In the genomic region with DNA sequence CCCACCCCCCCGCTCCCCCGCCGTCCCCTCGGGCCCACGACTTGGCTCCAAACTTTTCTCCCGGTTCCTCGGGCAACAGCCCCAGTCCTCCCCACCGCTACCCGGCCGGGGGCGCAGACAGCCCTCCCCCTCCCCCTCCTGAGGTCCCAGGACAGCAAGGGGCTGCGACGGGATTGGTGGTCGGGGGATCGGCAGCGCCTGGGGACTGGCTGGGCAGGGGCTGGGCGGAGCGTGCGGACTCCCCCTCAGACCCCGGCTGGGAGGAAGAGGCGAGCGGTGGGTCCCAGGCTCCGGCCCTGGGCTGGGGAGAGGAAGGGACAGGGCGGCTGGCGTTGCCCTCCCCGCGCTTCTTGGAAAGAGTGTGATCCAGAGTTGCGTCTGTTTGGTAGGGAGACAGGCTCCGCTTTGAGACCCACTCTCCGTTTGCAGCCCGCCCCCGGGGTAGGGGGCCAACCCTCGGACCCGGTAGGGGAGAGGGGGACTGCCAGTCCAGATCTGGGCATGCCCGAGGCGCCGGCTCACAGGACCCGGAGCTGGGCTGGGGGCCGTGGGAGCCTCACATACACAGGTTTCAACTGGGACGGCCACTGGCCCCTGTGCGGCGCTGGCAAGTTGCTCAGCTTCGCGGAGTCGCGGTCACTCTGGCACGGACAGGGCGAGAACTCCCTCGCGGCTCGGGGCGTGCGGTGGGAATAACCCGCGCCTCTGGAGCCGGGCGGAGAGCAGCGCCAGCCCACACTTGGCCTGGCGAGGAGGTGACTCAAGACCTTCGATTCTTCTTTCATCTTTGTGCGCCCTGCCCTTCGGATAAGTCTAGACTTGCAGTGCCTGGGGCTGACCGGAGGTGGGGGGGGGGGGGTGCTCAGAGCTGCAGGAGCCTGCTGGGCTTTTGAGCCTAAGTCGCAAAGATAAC, we compare ENCODE assay signal across 8 cellular contexts. TPM values are rescaled to one million over a fixed set of nuclear protein-coding genes. Genes with fewer than 3 reads are reported as not detected.
A peak's percentile ranks its signal among the peaks of the same experiment; 100 is the strongest.
DNase-seq lines count a peak whose midpoint lies in the region; ATAC-seq lines count a peak whose summit lies in the region.

No MANE protein-coding gene starts in this region.

- peaks cover 22% of the 10 kb centered on the region for H3K4me1 Mint-ChIP-seq in T-helper 2 cell treated with Interferon-gamma antibody and Interleukin-4, amounts not matched to agents 5 μg/mL and 100 μg/mL, for 36 hours (ENCODE audit: low read depth)
- peaks cover 5 to 9% (median 9%) of the 10 kb centered on the region in 4 donors for H3K4me1 Mint-ChIP-seq in naive thymus-derived CD8-positive, alpha-beta T cell

- DNase-seq in T-helper 2 cell treated with Interferon-gamma antibody and Interleukin-4, amounts not matched to agents 5 μg/mL and 100 μg/mL, for 36 hours (ENCODE audit: low spot score): no peak
- DNase-seq in T-helper 2 cell (no peak), SJSA1 (ENCODE audit: low read depth in 1 of 2, low spot score in 2 of 2) (peak; percentile 49 to 64), NCI-H774 (lab: John Stamatoyannopoulos, UW) (no peak)
- DNase-seq in naive thymus-derived CD8-positive, alpha-beta T cell: no peak

- peaks cover 3% of the 10 kb centered on the region; the same call in 1 of the 2 replicates for H3K36me3 ChIP-seq in SJSA1
- H3K36me3 ChIP-seq in esophagus (ENCODE audit: control insufficient read depth in 2 of 2, insufficient read depth in 2 of 2, low read length in 1 of 2): peaks cover 0 to 4% of the 10 kb centered on the region in 2 donors

- peaks cover 17% of the 10 kb centered on the region for H3K27me3 Mint-ChIP-seq in T-helper 2 cell treated with Interferon-gamma antibody and Interleukin-4, amounts not matched to agents 5 μg/mL and 100 μg/mL, for 36 hours (ENCODE audit: low read depth)
- peaks cover 13 to 36% (median 30%) of the 10 kb centered on the region in 5 donors for H3K27me3 Mint-ChIP-seq in naive thymus-derived CD8-positive, alpha-beta T cell

- WGBS in esophagus, 2 donors: 2 to 3% methylated on average over 60 to 64 of the region's 64 CpGs

- H3K4me3 ChIP-seq in SJSA1: peak overlapping the region; percentile 87
- H3K4me3 ChIP-seq in esophagus (ENCODE audit: low read depth in 1 of 2, low read length in 2 of 2): peak overlapping the region; percentile 89 to 94

- peak overlapping the region; percentile 30 for H3K4me3 Mint-ChIP-seq in T-helper 2 cell treated with Interferon-gamma antibody and Interleukin-4, amounts not matched to agents 5 μg/mL and 100 μg/mL, for 36 hours
- H3K4me3 Mint-ChIP-seq in naive thymus-derived CD8-positive, alpha-beta T cell: peak overlapping the region in 7 of 10 donors; percentile 8 to 74 (median 45)

- H3K27ac Mint-ChIP-seq in T-helper 2 cell treated with Interferon-gamma antibody and Interleukin-4, amounts not matched to agents 5 μg/mL and 100 μg/mL, for 36 hours: no peak overlapping the region
- no peak overlapping the region for H3K27ac Mint-ChIP-seq in naive thymus-derived CD8-positive, alpha-beta T cell

- H3K27ac ChIP-seq in SJSA1 (peak overlapping the region; percentile 39), esophagus (ENCODE audit: low read depth in 2 of 2, low read length in 1 of 2) (peak overlapping the region; percentile 95 to 97)

- H3K9me3 ChIP-seq in SJSA1 (replicated peaks): no peaks in the 10 kb centered on the region
- H3K9me3 ChIP-seq in esophagus (ENCODE audit: control insufficient read depth in 2 of 2, insufficient read depth in 1 of 2, low read depth in 1 of 2, low read length in 1 of 2): no peaks in the 10 kb centered on the region

- POLR2A ChIA-PET in naive thymus-derived CD8-positive, alpha-beta T cell (lab: Charles Lee): no interaction called here

- no peaks in the 10 kb centered on the region for H3K27me3 ChIP-seq in SJSA1 (replicated peaks)
- H3K27me3 ChIP-seq in esophagus (ENCODE audit: control insufficient read depth in 1 of 2, insufficient read depth in 2 of 2, low read length in 2 of 2): no peaks in the 10 kb centered on the region

- no peaks in the 10 kb centered on the region for H3K9me3 Mint-ChIP-seq in T-helper 2 cell treated with Interferon-gamma antibody and Interleukin-4, amounts not matched to agents 5 μg/mL and 100 μg/mL, for 36 hours
- no peaks in the 10 kb centered on the region for H3K9me3 Mint-ChIP-seq in naive thymus-derived CD8-positive, alpha-beta T cell

- no peaks in the 10 kb centered on the region for H3K36me3 Mint-ChIP-seq in T-helper 2 cell treated with Interferon-gamma antibody and Interleukin-4, amounts not matched to agents 5 μg/mL and 100 μg/mL, for 36 hours (ENCODE audit: low read depth)
- H3K36me3 Mint-ChIP-seq in naive thymus-derived CD8-positive, alpha-beta T cell: no peaks in the 10 kb centered on the region

- no peak for ATAC-seq in naive thymus-derived CD8-positive, alpha-beta T cell
- ATAC-seq in HG02678 (IDR thresholded peaks at IDR 0.05; ENCODE audit: unreplicated experiment) (no peak), HG02852 (IDR thresholded peaks at IDR 0.05; ENCODE audit: unreplicated experiment) (no peak)

- H3K4me1 ChIP-seq in SJSA1 (replicated peaks) (peaks cover 20% of the 10 kb centered on the region), esophagus (ENCODE audit: control insufficient read depth in 2 of 2, insufficient read depth in 2 of 2, low read length in 1 of 2) (peaks cover 5 to 46% of the 10 kb centered on the region in 2 donors)

RNA-seq across cellular contexts. Expression of a gene that starts 1.0 kb away (rescaled TPM):
- 19.5 and 19.8 TPM in 2 replicates for total RNA-seq in SJSA1 (2014; rRNA removed; shearing (Covaris generic))
- 10 to 100 TPM; 23.9 to 34.8 TPM for polyA plus RNA-seq in esophagus
- not detected for total RNA-seq in naive thymus-derived CD8-positive, alpha-beta T cell
- polyA plus RNA-seq in naive thymus-derived CD8-positive, alpha-beta T cell: not detected

Comparison
In these comparisons a context has a peak if more than half of its experiments do, and no peak if none do; other contexts are left out.
1. DNase-seq: peak in SJSA1 (2 of 2); none in T-helper 2 cell treated with Interferon-gamma antibody and Interleukin-4, amounts not matched to agents 5 μg/mL and 100 μg/mL, for 36 hours (single experiment), T-helper 2 cell (0 of 5), naive thymus-derived CD8-positive, alpha-beta T cell (0 of 10) and NCI-H774 (single experiment).
2. RNA of a gene that starts 1.0 kb away (total RNA-seq): 19.5 to 19.8 TPM in SJSA1; not detected in naive thymus-derived CD8-positive, alpha-beta T cell; every median in the first group is over 10 times any median in the second.